In genomic region chr16:54921229-54921824, GRCh38 we compare ENCODE assay signal across 16 cellular contexts. TPM values are rescaled to one million over a fixed set of nuclear protein-coding genes. Genes with fewer than 3 reads are reported as not detected.
DNase-seq lines count a peak whose midpoint lies in the region; ATAC-seq, FAIRE-seq and TF ChIP-seq lines count a peak whose summit lies in the region.
"Had no signal": no experiment of that assay in that cellular context is flagged by ENCODE, and none has a peak within 500 bp of the region (broad histone marks: within the 10 kb centered on the region; RNA-seq: fewer than 3 reads in every experiment).

No MANE protein-coding gene starts in this region.

- peaks cover 71% of the 10 kb centered on the region for H3K79me2 ChIP-seq in DND-41 (ENCODE audit: insufficient read depth, low read length)
- peaks cover 13% of the 10 kb centered on the region for H3K79me2 ChIP-seq in astrocyte (ENCODE audit: insufficient read depth, low read length)

- no peak for FAIRE-seq in astrocyte (lab: Jason Lieb, UNC)

- no peak for DNase-seq in DND-41
- peak; percentile 51 for DNase-seq in M059J (ENCODE audit: low read depth)
- DNase-seq in NCI-H2227 treated with DMSO at 0.1 percent for 48 hours (lab: John Stamatoyannopoulos, UW): peak; percentile 53
- no peak for DNase-seq in astrocyte (ENCODE audit: low read depth)
- DNase-seq in hypothalamus (lab: John Stamatoyannopoulos, UW): no peak
- no peak for DNase-seq in effector CD8-positive, alpha-beta T cell (lab: John Stamatoyannopoulos, UW)
- DNase-seq: activated CD4-positive, alpha-beta T cell treated with anti-CD3 and anti-CD28 coated beads for 48 hours; brain microvascular endothelial cell; KG1; lower lobe of right lung had no signal

- H3K27ac ChIP-seq in DND-41 (ENCODE audit: low read length) (peak overlapping the region; percentile 37; the same call in 1 of the 2 replicates), astrocyte (ENCODE audit: low read depth, low read length) (no peak overlapping the region)
- H3K27ac ChIP-seq: brain microvascular endothelial cell, lower lobe of right lung, suprapubic skin had no signal

- TF ChIP-seq CTCF in DND-41 (IDR thresholded peaks at IDR 0.05; ENCODE audit: borderline replicate concordance, extremely low read depth, low read length, poor library complexity, severe bottlenecking) (no peak), astrocyte (IDR thresholded peaks at IDR 0.05; ENCODE audit: insufficient read depth, low read depth, low read length) (no peak)

- H3K9ac ChIP-seq in DND-41 (ENCODE audit: low read depth, low read length): no peak overlapping the region
- H3K9ac ChIP-seq in astrocyte (ENCODE audit: low read length): no peak overlapping the region

- H3K4me3 ChIP-seq in DND-41 (ENCODE audit: low read depth in 1 of 2, low read length in 2 of 2): no peak overlapping the region
- H3K4me3 ChIP-seq in astrocyte (ENCODE audit: insufficient read depth, low read depth, low read length): no peak overlapping the region
- H3K4me3 ChIP-seq: lower lobe of right lung, smooth muscle cell, suprapubic skin had no signal

- H3K27me3 ChIP-seq in DND-41 (ENCODE audit: insufficient read depth, low read length, poor library complexity) (no peaks in the 10 kb centered on the region), astrocyte (ENCODE audit: insufficient read depth, low read length) (no peaks in the 10 kb centered on the region)
- H3K27me3 ChIP-seq: brain microvascular endothelial cell had no signal

- no peaks in the 10 kb centered on the region for H3K9me3 ChIP-seq in DND-41 (ENCODE audit: insufficient read depth, low read length, severe bottlenecking)
- H3K9me3 ChIP-seq in astrocyte (ENCODE audit: insufficient read depth, low read depth, low read length): no peaks in the 10 kb centered on the region
- H3K9me3 ChIP-seq: lower lobe of right lung, suprapubic skin had no signal

- H3K9me3 Mint-ChIP-seq in astrocyte (ENCODE audit: unreplicated experiment): no peaks in the 10 kb centered on the region
- H3K9me3 Mint-ChIP-seq: activated T-helper 1 cell treated with anti-CD3 and anti-CD28 coated beads, Interleukin-12 subunit alpha, Interleukin-12 subunit beta, Interleukin-2, Interleukin-4 antibody, amounts not matched to agents 30 ng/mL and 10 ng/mL and 1 ng/mL, durations not matched to agents 14 hours and 24 hours and 36 hours; T-helper 1 cell treated with Interleukin-12 subunit alpha and Interleukin-12 subunit beta and Interleukin-4 antibody, amounts not matched to agents 30 μg/mL and 1 μg/mL, for 36 hours had no signal

- H3K4me2 ChIP-seq in DND-41 (ENCODE audit: insufficient read depth, low read length) (peak overlapping the region; percentile 71; the same call in 1 of the 2 replicates), astrocyte (ENCODE audit: low read length) (no peak overlapping the region)
- H3K4me2 ChIP-seq: smooth muscle cell had no signal

- H3K4me1 Mint-ChIP-seq in astrocyte (ENCODE audit: low read depth, unreplicated experiment): peaks cover 8% of the 10 kb centered on the region

- H3K4me1 ChIP-seq in DND-41 (ENCODE audit: insufficient read depth, low read length) (peaks cover 52% of the 10 kb centered on the region), astrocyte (ENCODE audit: insufficient read depth, low read length) (no peaks in the 10 kb centered on the region)
- H3K4me1 ChIP-seq: lower lobe of right lung had no signal

- ATAC-seq in DND-41 (ENCODE audit: insufficient read depth, low read depth) (peak; percentile 44; the same call in 2 of the 3 replicates), HG03565 (IDR thresholded peaks at IDR 0.05; ENCODE audit: unreplicated experiment) (no peak), HG02798 (IDR thresholded peaks at IDR 0.05; ENCODE audit: poor library complexity, unreplicated experiment) (no peak)
- ATAC-seq: lower lobe of right lung had no signal

- peak overlapping the region; percentile 17 for H3K27ac Mint-ChIP-seq in astrocyte (ENCODE audit: unreplicated experiment)
- H3K27ac Mint-ChIP-seq: activated T-helper 1 cell treated with anti-CD3 and anti-CD28 coated beads, Interleukin-12 subunit alpha, Interleukin-12 subunit beta, Interleukin-2, Interleukin-4 antibody, amounts not matched to agents 30 ng/mL and 10 ng/mL and 1 ng/mL, durations not matched to agents 14 hours and 24 hours and 36 hours; T-helper 1 cell treated with Interleukin-12 subunit alpha and Interleukin-12 subunit beta and Interleukin-4 antibody, amounts not matched to agents 30 μg/mL and 1 μg/mL, for 36 hours had no signal

- H3K36me3 Mint-ChIP-seq in astrocyte (ENCODE audit: low read depth, unreplicated experiment): no peaks in the 10 kb centered on the region

- peaks cover 78% of the 10 kb centered on the region for H3K36me3 ChIP-seq in DND-41 (ENCODE audit: insufficient read depth, low read length)
- no peaks in the 10 kb centered on the region for H3K36me3 ChIP-seq in astrocyte (ENCODE audit: insufficient read depth, low read length)
- H3K36me3 ChIP-seq: brain microvascular endothelial cell, lower lobe of right lung, suprapubic skin had no signal

- no peaks in the 10 kb centered on the region for H3K27me3 Mint-ChIP-seq in astrocyte (ENCODE audit: low read depth, unreplicated experiment)

- H2AFZ ChIP-seq in DND-41 (ENCODE audit: low read depth, low read length) (no peak overlapping the region), astrocyte (ENCODE audit: low read depth, low read length) (no peak overlapping the region)

- peaks cover 15% of the 10 kb centered on the region; the same call in 1 of the 2 replicates for H4K20me1 ChIP-seq in DND-41 (ENCODE audit: insufficient read depth, low read length)
- no peaks in the 10 kb centered on the region for H4K20me1 ChIP-seq in astrocyte (ENCODE audit: insufficient read depth, low read length)

- H3K4me3 Mint-ChIP-seq in astrocyte (ENCODE audit: unreplicated experiment): no peak overlapping the region
- H3K4me3 Mint-ChIP-seq: activated T-helper 1 cell treated with anti-CD3 and anti-CD28 coated beads, Interleukin-12 subunit alpha, Interleukin-12 subunit beta, Interleukin-2, Interleukin-4 antibody, amounts not matched to agents 30 ng/mL and 10 ng/mL and 1 ng/mL, durations not matched to agents 14 hours and 24 hours and 36 hours; T-helper 1 cell treated with Interleukin-12 subunit alpha and Interleukin-12 subunit beta and Interleukin-4 antibody, amounts not matched to agents 30 μg/mL and 1 μg/mL, for 36 hours had no signal

RNA-seq across cellular contexts. Expression of gene IRX5, which starts 9.3 kb away (rescaled TPM):
- total RNA-seq in M059J (2014; rRNA removed; shearing (Covaris generic)): 1.2 and 3.9 TPM in 2 replicates
- total RNA-seq in astrocyte: 0.57 and 0.75 TPM in 2 replicates

Comparison
In these comparisons a context has a peak if more than half of its experiments do, and no peak if none do; other contexts are left out.
1. DNase-seq: peak in M059J (single experiment) and NCI-H2227 treated with DMSO at 0.1 percent for 48 hours (single experiment); none in DND-41 (single experiment), astrocyte (single experiment), hypothalamus (0 of 51) and effector CD8-positive, alpha-beta T cell (single experiment).